Comparison of ENCODE assay signal across 8 cellular contexts in genomic region chr5:172059661-172060100, GRCh38. TPM values are rescaled to one million over a fixed set of nuclear protein-coding genes. Genes with fewer than 3 reads are reported as not detected.
DNase-seq lines count a peak whose midpoint lies in the region; ATAC-seq, FAIRE-seq and TF ChIP-seq lines count a peak whose summit lies in the region.

No MANE protein-coding gene starts in this region.

- ATAC-seq in CD4-positive, alpha-beta T cell (ENCODE audit: poor library complexity), result no peak
- no peak for ATAC-seq in GM19467 (IDR thresholded peaks at IDR 0.05; ENCODE audit: unreplicated experiment)
- no peak for ATAC-seq in activated CD4-positive, alpha-beta T cell treated with anti-CD3 and anti-CD28 coated beads for 36 hours
- ATAC-seq in HG03432 (IDR thresholded peaks at IDR 0.05; ENCODE audit: unreplicated experiment), result no peak
- no peak for ATAC-seq in HG02973 (IDR thresholded peaks at IDR 0.05; ENCODE audit: unreplicated experiment)

- no peak overlapping the region for H3K14ac ChIP-seq in mesenchymal stem cell (ENCODE audit: low read length in 2 of 2)

- CTCF ChIA-PET in CD4-positive, alpha-beta T cell (lab: Charles Lee), result interaction anchor here (0.6 to 2.5 kb wide), 9 partner anchors 11 to 151 kb away, joined by 3 to 14 read pairs (median 3); partner anchors contain the start of gene STK10
- CTCF ChIA-PET in activated CD4-positive, alpha-beta T cell treated with anti-CD3 and anti-CD28 coated beads for 36 hours (lab: Charles Lee), result interaction anchor here (0.7 to 3.4 kb wide), 19 partner anchors 10 to 234 kb away, joined by 3 to 31 read pairs (median 6); partner anchors contain the start of genes FBXW11 and STK10

- peaks cover 3% of the 10 kb centered on the region for H4K20me1 ChIP-seq in astrocyte (ENCODE audit: insufficient read depth, low read length)

- no peaks in the 10 kb centered on the region for H3K9me3 ChIP-seq in CD4-positive, alpha-beta T cell (ENCODE audit: control insufficient read depth, low read length)
- H3K9me3 ChIP-seq in astrocyte (ENCODE audit: insufficient read depth, low read depth, low read length) (no peaks in the 10 kb centered on the region), mesenchymal stem cell (ENCODE audit: control insufficient read depth, low read length) (no peaks in the 10 kb centered on the region)

- no peak overlapping the region for H2BK15ac ChIP-seq in mesenchymal stem cell (ENCODE audit: low read depth, poor library complexity, severe bottlenecking)

- H3K4me3 ChIP-seq in astrocyte (ENCODE audit: insufficient read depth, low read depth, low read length) (no peak overlapping the region), mesenchymal stem cell (ENCODE audit: insufficient read depth in 1 of 2, low read depth in 1 of 2, low read length in 2 of 2) (no peak overlapping the region)

- H3K18ac ChIP-seq in mesenchymal stem cell (ENCODE audit: low read depth in 1 of 2, low read length in 2 of 2), result no peak overlapping the region

- H2BK5ac ChIP-seq in mesenchymal stem cell (ENCODE audit: low read depth, low read length, poor library complexity, severe bottlenecking), result no peak overlapping the region

- peaks cover 19% of the 10 kb centered on the region for H3K36me3 ChIP-seq in astrocyte (ENCODE audit: insufficient read depth, low read length)
- peaks cover 74 to 81% of the 10 kb centered on the region in 2 experiments for H3K36me3 ChIP-seq in mesenchymal stem cell (ENCODE audit: control insufficient read depth in 1 of 2, insufficient read depth in 2 of 2, low read depth in 1 of 2, low read length in 2 of 2)

- H3K23ac ChIP-seq in mesenchymal stem cell (ENCODE audit: low read length in 2 of 2), result no peak overlapping the region

- H2AFZ ChIP-seq in astrocyte (ENCODE audit: low read depth, low read length), result no peak overlapping the region
- H2AFZ ChIP-seq in mesenchymal stem cell (ENCODE audit: low read depth, low read length), result no peak overlapping the region

- H2BK120ac ChIP-seq in mesenchymal stem cell (ENCODE audit: low read depth, low read length), result no peak overlapping the region

- H3K27ac ChIP-seq in CD4-positive, alpha-beta T cell (ENCODE audit: low read depth, low read length), result peak overlapping the region; percentile 22
- H3K27ac ChIP-seq in astrocyte (ENCODE audit: low read depth, low read length), result no peak overlapping the region
- no peak overlapping the region for H3K27ac ChIP-seq in mesenchymal stem cell (ENCODE audit: low read length, poor library complexity, severe bottlenecking)

- no peaks in the 10 kb centered on the region for H3K4me1 ChIP-seq in astrocyte (ENCODE audit: insufficient read depth, low read length)
- peaks cover 2% of the 10 kb centered on the region for H3K4me1 ChIP-seq in mesenchymal stem cell (ENCODE audit: control insufficient read depth, insufficient read depth, low read depth, low read length)

- H3K79me2 ChIP-seq in astrocyte (ENCODE audit: insufficient read depth, low read length), result no peaks in the 10 kb centered on the region

- POLR2A ChIA-PET in CD4-positive, alpha-beta T cell (lab: Charles Lee), result interaction anchor here (1.5 to 3.8 kb wide), 4 partner anchors 8 to 129 kb away, joined by 6 to 23 read pairs (median 12); partner anchors contain the start of gene STK10
- POLR2A ChIA-PET in activated CD4-positive, alpha-beta T cell treated with anti-CD3 and anti-CD28 coated beads for 36 hours (lab: Charles Lee), result no interaction called here

- H3K27me3 Mint-ChIP-seq in CD4-positive, alpha-beta T cell, result no peaks in the 10 kb centered on the region
- H3K27me3 Mint-ChIP-seq in astrocyte (ENCODE audit: low read depth, unreplicated experiment), result no peaks in the 10 kb centered on the region
- H3K27me3 Mint-ChIP-seq in activated CD4-positive, alpha-beta T cell treated with anti-CD3 and anti-CD28 coated beads for 36 hours, result no peaks in the 10 kb centered on the region

- H3K27ac Mint-ChIP-seq in CD4-positive, alpha-beta T cell, result peak overlapping the region; percentile 31
- no peak overlapping the region for H3K27ac Mint-ChIP-seq in astrocyte (ENCODE audit: unreplicated experiment)
- H3K27ac Mint-ChIP-seq in activated CD4-positive, alpha-beta T cell treated with anti-CD3 and anti-CD28 coated beads for 36 hours, result no peak overlapping the region

- no peaks in the 10 kb centered on the region for H3K9me3 Mint-ChIP-seq in CD4-positive, alpha-beta T cell
- no peaks in the 10 kb centered on the region for H3K9me3 Mint-ChIP-seq in astrocyte (ENCODE audit: unreplicated experiment)
- H3K9me3 Mint-ChIP-seq in activated CD4-positive, alpha-beta T cell treated with anti-CD3 and anti-CD28 coated beads for 36 hours (ENCODE audit: low read depth), result no peaks in the 10 kb centered on the region

- WGBS in mesenchymal stem cell, result 65% methylated on average over 5 of the region's 5 CpGs

- no peak for FAIRE-seq in astrocyte (lab: Jason Lieb, UNC)

- TF ChIP-seq CTCF in CD4-positive, alpha-beta T cell (IDR thresholded peaks at IDR 0.05), result peak; percentile 53
- peak; percentile 52 for TF ChIP-seq CTCF in astrocyte (IDR thresholded peaks at IDR 0.05; ENCODE audit: insufficient read depth, low read depth, low read length)

- H4K8ac ChIP-seq in mesenchymal stem cell (ENCODE audit: low read length), result no peak overlapping the region

- H3K9ac ChIP-seq in astrocyte (ENCODE audit: low read length), result no peak overlapping the region
- no peak overlapping the region for H3K9ac ChIP-seq in mesenchymal stem cell (ENCODE audit: low read length)

- H3K4me2 ChIP-seq in astrocyte (ENCODE audit: low read length) (no peak overlapping the region), mesenchymal stem cell (ENCODE audit: low read length, poor library complexity, severe bottlenecking) (no peak overlapping the region)

- peaks cover 59% of the 10 kb centered on the region for H3K4me1 Mint-ChIP-seq in CD4-positive, alpha-beta T cell (ENCODE audit: low read depth)
- H3K4me1 Mint-ChIP-seq in astrocyte (ENCODE audit: low read depth, unreplicated experiment), result no peaks in the 10 kb centered on the region
- peaks cover 31% of the 10 kb centered on the region for H3K4me1 Mint-ChIP-seq in activated CD4-positive, alpha-beta T cell treated with anti-CD3 and anti-CD28 coated beads for 36 hours

- H2BK12ac ChIP-seq in mesenchymal stem cell (ENCODE audit: low read length in 2 of 2), result no peak overlapping the region

- peaks cover 96% of the 10 kb centered on the region for H3K36me3 Mint-ChIP-seq in CD4-positive, alpha-beta T cell (ENCODE audit: low read depth)
- peaks cover 43% of the 10 kb centered on the region for H3K36me3 Mint-ChIP-seq in astrocyte (ENCODE audit: low read depth, unreplicated experiment)
- H3K36me3 Mint-ChIP-seq in activated CD4-positive, alpha-beta T cell treated with anti-CD3 and anti-CD28 coated beads for 36 hours (ENCODE audit: low read depth), result peaks cover 59% of the 10 kb centered on the region

- no peak overlapping the region for H4K91ac ChIP-seq in mesenchymal stem cell (ENCODE audit: low read length)

- H3K4ac ChIP-seq in mesenchymal stem cell (ENCODE audit: low read depth in 1 of 2, low read length in 2 of 2), result no peak overlapping the region

- H3K27me3 ChIP-seq in CD4-positive, alpha-beta T cell (ENCODE audit: control insufficient read depth, insufficient read depth, low read length), result no peaks in the 10 kb centered on the region
- no peaks in the 10 kb centered on the region for H3K27me3 ChIP-seq in astrocyte (ENCODE audit: insufficient read depth, low read length)
- H3K27me3 ChIP-seq in mesenchymal stem cell (ENCODE audit: control insufficient read depth in 1 of 2, insufficient read depth in 1 of 2, low read length in 2 of 2), result no peaks in the 10 kb centered on the region

- peaks cover 16% of the 10 kb centered on the region for H3K79me1 ChIP-seq in mesenchymal stem cell (replicated peaks; ENCODE audit: low read length, poor library complexity, severe bottlenecking)

- no peak for DNase-seq in CD4-positive, alpha-beta T cell
- DNase-seq in HCEC 1CT (peak; percentile 14), astrocyte (ENCODE audit: low read depth) (no peak), mesenchymal stem cell (peak; percentile 33)
- no peak for DNase-seq in activated CD4-positive, alpha-beta T cell treated with anti-CD3 and anti-CD28 coated beads for 36 hours

- H3K4me3 Mint-ChIP-seq in CD4-positive, alpha-beta T cell, result no peak overlapping the region
- no peak overlapping the region for H3K4me3 Mint-ChIP-seq in astrocyte (ENCODE audit: unreplicated experiment)
- H3K4me3 Mint-ChIP-seq in activated CD4-positive, alpha-beta T cell treated with anti-CD3 and anti-CD28 coated beads for 36 hours, result no peak overlapping the region

- intact Hi-C loops in CD4-positive, alpha-beta T cell (cut with DNase I, micrococcal nuclease), result loop anchor here in 1 of 2 experiments (5.0 kb wide), 2 partner anchors 52 to 147 kb away; partner anchors contain the start of gene FBXW11
- intact Hi-C loops in activated CD4-positive, alpha-beta T cell treated with anti-CD3 and anti-CD28 coated beads for 36 hours (cut with DNase I, micrococcal nuclease), result loop anchor here (1.0 to 5.0 kb wide), 2 partner anchors 147 to 233 kb away; no protein-coding TSS in a partner anchor

- H2AK5ac ChIP-seq in mesenchymal stem cell (ENCODE audit: low read length, severe bottlenecking), result no peak overlapping the region

RNA-seq across cellular contexts. Expression of gene FBXW11, which starts 53.2 kb away (rescaled TPM):
- 10 to 100 TPM; 20.9 to 24.0 TPM for total RNA-seq in CD4-positive, alpha-beta T cell
- total RNA-seq in astrocyte, result 64.7 and 65.9 TPM in 2 replicates
- 30.2 TPM for polyA plus RNA-seq in mesenchymal stem cell (2013, experiment 1 of 2)
- polyA plus RNA-seq in mesenchymal stem cell (2013, experiment 2 of 2), result 28.7 TPM
- total RNA-seq in activated CD4-positive, alpha-beta T cell treated with anti-CD3 and anti-CD28 coated beads for 36 hours, result 10 to 100 TPM; 33.8 to 39.5 TPM

Comparison
In these comparisons a context has a peak if more than half of its experiments do, and no peak if none do; other contexts are left out.
1. DNase-seq: peak in HCEC 1CT (single experiment) and mesenchymal stem cell (single experiment); none in CD4-positive, alpha-beta T cell (0 of 10), astrocyte (single experiment) and activated CD4-positive, alpha-beta T cell treated with anti-CD3 and anti-CD28 coated beads for 36 hours (single experiment).